Comparison of ENCODE assay signal across 26 cellular contexts in the genomic region with DNA sequence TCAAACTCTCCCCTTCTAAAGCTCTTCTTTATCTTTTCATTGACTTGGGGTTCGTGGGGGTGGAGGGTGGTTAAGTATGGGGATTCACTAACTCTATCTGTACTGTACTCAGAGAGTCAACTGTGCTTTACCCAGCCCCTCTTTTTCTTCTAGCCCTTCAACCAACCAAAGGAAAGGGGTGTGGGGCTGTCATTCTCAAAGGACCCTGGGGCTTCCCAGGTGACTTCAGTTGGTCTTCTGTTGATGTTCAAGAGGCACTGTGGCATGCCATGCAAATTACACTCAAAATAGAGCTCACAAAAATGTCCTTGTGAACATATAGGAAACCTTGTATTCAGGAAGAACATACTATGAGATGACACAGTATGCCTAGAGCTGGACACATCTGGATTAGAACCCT. TPM values are rescaled to one million over a fixed set of nuclear protein-coding genes. Genes with fewer than 3 reads are reported as not detected.
"Had no signal": no experiment of that assay in that cellular context is flagged by ENCODE, and none has a peak within 500 bp of the region (broad histone marks: within the 10 kb centered on the region; RNA-seq: fewer than 3 reads in every experiment).

No MANE protein-coding gene starts in this region.

- FAIRE-seq: TTC549 had no signal

- H3K9me3 ChIP-seq: gastrocnemius medialis, ovary, right lobe of liver, stomach, thyroid gland, upper lobe of left lung, vagina had no signal

- DNase-seq: activated CD4-positive, alpha-beta memory T cell treated with anti-CD3 and anti-CD28 coated beads for 36 hours; activated CD4-positive, alpha-beta T cell treated with anti-CD3 and anti-CD28 coated beads, Interleukin-2, amount 10 ng/mL, durations not matched to agents 24 days and 14 days; activated CD4-positive, CD25-positive, alpha-beta regulatory T cell treated with anti-CD3 and anti-CD28 coated beads, Interleukin-2, amount 50 U/mL, for 72 hours; activated naive CD8-positive, alpha-beta T cell treated with anti-CD3 and anti-CD28 coated beads, Interleukin-2, amount 50 U/mL, for 24 hours; activated T-cell treated with anti-CD3 and anti-CD28 coated beads, Interleukin-2, amount 50 U/mL, for 4 hours; amygdala; caudate nucleus; cortex of kidney; effector memory CD8-positive, alpha-beta T cell; erythroblast; gastrocnemius medialis; glutamatergic neuron; islet precursor cell; left cardiac atrium; left ventricle myocardium superior; naive thymus-derived CD4-positive, alpha-beta T cell; ovary; right lobe of liver; stimulated activated CD4-positive, alpha-beta T cell treated with anti-CD3 and anti-CD28 coated beads, Interleukin-2, amount 100 ng/mL, for 48 hours; stomach; T-helper 9 cell; thyroid gland; upper lobe of left lung; WERI-Rb-1 had no signal

- H3K27me3 ChIP-seq: gastrocnemius medialis, ovary, right lobe of liver, stomach, thyroid gland, upper lobe of left lung, vagina had no signal

- H3K36me3 ChIP-seq: gastrocnemius medialis, ovary, right lobe of liver, stomach, thyroid gland, upper lobe of left lung, vagina, WERI-Rb-1 had no signal

- ATAC-seq: activated naive CD8-positive, alpha-beta T cell treated with anti-CD3 and anti-CD28 coated beads, Interleukin-2, amount 50 U/mL, for 24 hours; activated T-cell treated with anti-CD3 and anti-CD28 coated beads, Interleukin-2, amount 50 U/mL, for 4 hours; effector memory CD8-positive, alpha-beta T cell; gastrocnemius medialis; left cardiac atrium; left ventricle myocardium superior; naive thymus-derived CD4-positive, alpha-beta T cell; right lobe of liver had no signal

- H3K27ac ChIP-seq: gastrocnemius medialis, ovary, right lobe of liver, stomach, thyroid gland, upper lobe of left lung, vagina, WERI-Rb-1 had no signal

- H3K4me3 ChIP-seq: gastrocnemius medialis, ovary, right lobe of liver, stomach, thyroid gland, upper lobe of left lung, vagina had no signal

RNA-seq across cellular contexts. Expression of a gene that starts 16.9 kb away (rescaled TPM):
- total RNA-seq: activated CD4-positive, alpha-beta memory T cell treated with anti-CD3 and anti-CD28 coated beads for 36 hours; activated CD4-positive, alpha-beta T cell treated with anti-CD3 and anti-CD28 coated beads, Interleukin-2, amount 10 ng/mL, durations not matched to agents 24 days and 14 days had no signal
- polyA plus RNA-seq: naive thymus-derived CD4-positive, alpha-beta T cell had no signal
